ENCODE assay signal across 8 cellular contexts in genomic region chr11:121464352-121464946, GRCh38. TPM values are rescaled to one million over a fixed set of nuclear protein-coding genes. Genes with fewer than 3 reads are reported as not detected.
A peak's percentile ranks its signal among the peaks of the same experiment; 100 is the strongest.
DNase-seq lines count a peak whose midpoint lies in the region; ATAC-seq and TF ChIP-seq lines count a peak whose summit lies in the region.

No MANE protein-coding gene starts in this region.

- CTCF ChIA-PET in Panc1 (lab: Charles Lee), result interaction anchor here (0.6 to 0.8 kb wide), 2 partner anchors 14 to 18 kb away, joined by 3 to 5 read pairs; no protein-coding TSS in a partner anchor

- no peaks in the 10 kb centered on the region for H3K9me3 ChIP-seq in Panc1 (ENCODE audit: control insufficient read depth, insufficient read depth, low read depth, low read length)

- peak overlapping the region; percentile 87 for H3K27ac ChIP-seq in Panc1 (ENCODE audit: low read length)

- POLR2A ChIA-PET in Panc1 (lab: Charles Lee), result interaction anchor here (0.5 to 0.8 kb wide), 2 partner anchors 13 to 127 kb away, joined by 3 to 4 read pairs; no protein-coding TSS in a partner anchor

- peak; percentile 47 for ATAC-seq in HG02885 (IDR thresholded peaks at IDR 0.05; ENCODE audit: poor library complexity, unreplicated experiment)
- peak; percentile 85 for ATAC-seq in Panc1

- H3K4me3 ChIP-seq in GM12864 (ENCODE audit: low read depth, low read length) (peak overlapping the region; percentile 2; the same call in 1 of the 2 replicates), Panc1 (ENCODE audit: low read depth in 2 of 2, low read length in 2 of 2) (peak overlapping the region in 1 of 2 experiments; percentile 37; a peak in 2 of 4 replicates), retinal pigment epithelial cell (ENCODE audit: low read length) (no peak overlapping the region)

- peaks cover 77% of the 10 kb centered on the region for H3K4me1 ChIP-seq in Panc1 (ENCODE audit: control insufficient read depth, insufficient read depth, low read length)

- intact Hi-C loops in Panc1 (cut with micrococcal nuclease; ENCODE audit: unreplicated experiment), result no loop called here

- in situ Hi-C loops in Panc1 (cut with HindIII; ENCODE audit: low pct_unique_long_range_greater_than_20kb, low sequenced_read_pairs), result no loop called here

- no peaks in the 10 kb centered on the region for H3K36me3 ChIP-seq in Panc1 (ENCODE audit: control insufficient read depth, insufficient read depth, low read length)

- H3K27me3 ChIP-seq in Panc1 (ENCODE audit: control insufficient read depth, insufficient read depth, low read length), result no peaks in the 10 kb centered on the region

- no TSS peak for BruUV-seq in Panc1 (replicated peaks; lab: Mats Ljungman, UMichigan)

- no peak for DNase-seq in GM12864 (ENCODE audit: low read depth)
- DNase-seq in Panc1 (ENCODE audit: low read depth, low spot score), result peak; percentile 80
- DNase-seq in activated T-helper 9 cell treated with anti-CD3 and anti-CD28 coated beads, Interleukin-2, amount 50 U/mL, for 16 hours (ENCODE audit: low read depth), result peak; percentile 73
- DNase-seq in glomerular endothelial cell (ENCODE audit: extremely low read depth, low read depth, low spot score), result peak; percentile 39
- DNase-seq in retinal pigment epithelial cell (ENCODE audit: low read depth), result peak; percentile 60
- no peak for DNase-seq in NCI-H526 (lab: John Stamatoyannopoulos, UW)
- DNase-seq in NAMALWA (ENCODE audit: low spot score), result no peak

- TF ChIP-seq CTCF in GM12864 (IDR thresholded peaks at IDR 0.05; ENCODE audit: low read depth, low read length, missing control alignments) (no peak), Panc1 (IDR thresholded peaks at IDR 0.05) (no peak), retinal pigment epithelial cell (conservative IDR thresholded peaks at IDR 0.05; ENCODE audit: low read depth, low read length) (no peak)

RNA-seq across cellular contexts. Expression of gene SORL1, which starts 12.3 kb away (rescaled TPM):
- total RNA-seq in Panc1 (2021; ENCODE audit: unreplicated experiment), result 36.3 TPM
- 30.4 TPM for polyA plus RNA-seq in Panc1 (2012; ENCODE audit: insufficient read length)
- 1.9 and 3.4 TPM in 2 replicates for total RNA-seq in glomerular endothelial cell

Comparison
In these comparisons a context has a peak if more than half of its experiments do, and no peak if none do; other contexts are left out.
1. DNase-seq: peak in Panc1 (single experiment), activated T-helper 9 cell treated with anti-CD3 and anti-CD28 coated beads, Interleukin-2, amount 50 U/mL, for 16 hours (single experiment), glomerular endothelial cell (single experiment) and retinal pigment epithelial cell (single experiment); none in GM12864 (single experiment), NCI-H526 (0 of 2) and NAMALWA (single experiment).